Comparison of ENCODE assay signal across 8 cellular contexts in the genomic region with DNA sequence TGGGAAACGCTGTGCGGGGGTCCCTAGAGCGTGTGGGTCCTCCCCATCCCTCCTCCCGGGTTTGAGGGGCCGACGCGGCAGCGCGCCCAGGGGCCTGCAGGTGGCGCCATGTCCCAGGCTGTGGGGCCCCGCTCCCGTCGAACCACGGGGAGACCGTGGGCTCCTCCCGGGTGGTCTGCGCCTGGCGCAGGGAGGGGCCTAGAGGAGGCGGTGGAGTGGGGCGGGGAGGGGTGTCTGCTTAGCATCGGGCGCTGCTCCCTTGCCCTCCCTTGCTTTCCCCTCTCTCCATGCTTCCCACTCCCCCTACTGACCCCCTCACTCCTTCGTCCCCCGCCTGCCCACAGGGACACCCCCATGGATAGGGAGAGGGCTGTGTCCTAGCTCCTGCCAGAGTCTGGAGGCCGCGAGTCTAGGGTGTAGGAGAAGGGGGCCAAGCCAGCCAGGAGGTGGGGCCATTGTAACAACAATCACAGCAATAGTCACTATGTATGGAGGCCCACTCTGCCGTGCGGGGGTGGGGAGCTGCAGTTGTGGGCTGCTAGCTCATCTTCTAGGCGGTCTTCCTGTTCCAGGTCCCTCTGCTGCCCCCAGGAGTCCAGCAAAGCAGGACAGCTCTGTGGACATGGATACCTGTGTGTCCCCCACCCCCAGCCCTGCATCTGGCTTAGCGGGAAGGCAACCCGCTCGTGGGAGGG. TPM values are rescaled to one million over a fixed set of nuclear protein-coding genes. Genes with fewer than 3 reads are reported as not detected.
DNase-seq lines count a peak whose midpoint lies in the region; ATAC-seq, FAIRE-seq and TF ChIP-seq lines count a peak whose summit lies in the region.

No MANE protein-coding gene starts in this region.

- no peaks in the 10 kb centered on the region for H3K27me3 ChIP-seq in HUES64 (ENCODE audit: insufficient read depth, low read length)
- H3K27me3 ChIP-seq in mammary epithelial cell (ENCODE audit: insufficient read depth, low read length), result no peaks in the 10 kb centered on the region

- CTCF ChIA-PET in mammary epithelial cell (lab: Charles Lee; ENCODE audit: low non-redundant PET), result interaction anchor here (0.6 to 1.1 kb wide), 5 partner anchors 16 to 267 kb away, joined by 3 to 7 read pairs (median 5); no protein-coding TSS in a partner anchor

- H3K9me3 ChIP-seq in HUES64 (ENCODE audit: insufficient read depth, low read depth, low read length) (no peaks in the 10 kb centered on the region), mammary epithelial cell (replicated peaks; ENCODE audit: insufficient read depth, low read length) (no peaks in the 10 kb centered on the region), kidney (ENCODE audit: control insufficient read depth in 1 of 2, low read length in 2 of 2) (no peaks in the 10 kb centered on the region)

- peak; percentile 83 for DNase-seq in EH (ENCODE audit: low read depth)
- peak; percentile 25 for DNase-seq in T1000 (lab: John Stamatoyannopoulos, UW)
- DNase-seq in mammary epithelial cell, result no peak
- peak; percentile 75 for DNase-seq in kidney
- DNase-seq in stimulated activated CD4-positive, alpha-beta T cell treated with anti-CD3 and anti-CD28 coated beads, Interleukin-4, amount 100 ng/mL, for 24 hours, result peak; percentile 41

- in situ Hi-C loops in mammary epithelial cell (cut with MboI; ENCODE audit: low sequenced_read_pairs in 2 of 2), result no loop called here

- no peak overlapping the region for H3K27ac ChIP-seq in HUES64 (ENCODE audit: low read depth, low read length)
- no peak overlapping the region for H3K27ac ChIP-seq in mammary epithelial cell (ENCODE audit: insufficient read depth, low read depth, low read length)
- no peak overlapping the region for H3K27ac ChIP-seq in kidney (ENCODE audit: low read depth in 2 of 2, low read length in 2 of 2)

- H2AFZ ChIP-seq in mammary epithelial cell (ENCODE audit: low read depth, low read length), result peak overlapping the region; percentile 8

- TF ChIP-seq CTCF in mammary epithelial cell (conservative IDR thresholded peaks at IDR 0.05 in 1 of 2, IDR thresholded peaks at IDR 0.05 in 1 of 2; ENCODE audit: extremely low read depth in 1 of 2, insufficient read depth in 1 of 2, low read depth in 1 of 2, low read length in 2 of 2), result peak; percentile 58 to 81
- TF ChIP-seq CTCF in kidney (IDR thresholded peaks at IDR 0.05; ENCODE audit: borderline replicate concordance, extremely low read depth, insufficient read depth), result peak; percentile 67

- H3K9ac ChIP-seq in HUES64 (ENCODE audit: low read depth, low read length) (no peak overlapping the region), mammary epithelial cell (ENCODE audit: insufficient read depth, low read length) (no peak overlapping the region), kidney (ENCODE audit: low read length in 2 of 2) (no peak overlapping the region)

- WGBS in HUES64, result 36% methylated on average over 25 of the region's 32 CpGs
- 12% methylated on average over 13 of the region's 32 CpGs for WGBS in mammary epithelial cell (ENCODE audit: low coverage, missing lambda C conversion rate)

- no peaks in the 10 kb centered on the region for H4K20me1 ChIP-seq in mammary epithelial cell (ENCODE audit: insufficient read depth, low read length)

- H3K36me3 ChIP-seq in HUES64 (ENCODE audit: insufficient read depth, low read length), result no peaks in the 10 kb centered on the region
- no peaks in the 10 kb centered on the region for H3K36me3 ChIP-seq in mammary epithelial cell (ENCODE audit: insufficient read depth, low read length)
- H3K36me3 ChIP-seq in kidney (ENCODE audit: control insufficient read depth in 1 of 2, insufficient read depth in 2 of 2, low read length in 2 of 2), result no peaks in the 10 kb centered on the region

- H3K4me2 ChIP-seq in mammary epithelial cell (ENCODE audit: insufficient read depth, low read depth, low read length), result peak overlapping the region; percentile 62

- H3K79me2 ChIP-seq in mammary epithelial cell (ENCODE audit: insufficient read depth, low read length), result no peaks in the 10 kb centered on the region

- no TSS peak for BruUV-seq in mammary epithelial cell (replicated peaks; lab: Mats Ljungman, UMichigan)

- no peak for FAIRE-seq in kidney (lab: Jason Lieb, UNC)

- dilution Hi-C loops in mammary epithelial cell (cut with HindIII; ENCODE audit: low sequenced_read_pairs), result no loop called here

- H3K4me1 ChIP-seq in HUES64 (ENCODE audit: insufficient read depth, low read length), result peaks cover 3% of the 10 kb centered on the region; the same call in 1 of the 2 replicates
- H3K4me1 ChIP-seq in mammary epithelial cell (ENCODE audit: insufficient read depth, low read length), result peaks cover 4% of the 10 kb centered on the region
- no peaks in the 10 kb centered on the region for H3K4me1 ChIP-seq in kidney (ENCODE audit: control insufficient read depth in 1 of 2, insufficient read depth in 1 of 2, low read depth in 1 of 2, low read length in 2 of 2)

- H3K4me3 ChIP-seq in HUES64 (ENCODE audit: low read length) (peak overlapping the region; percentile 38), mammary epithelial cell (replicated peaks in 1 of 3; ENCODE audit: insufficient read depth in 1 of 3, low read depth in 2 of 3, low read length in 3 of 3) (no peak overlapping the region), kidney (ENCODE audit: low read length in 2 of 2) (no peak overlapping the region)

- intact Hi-C loops in mammary epithelial cell (cut with micrococcal nuclease) (loop anchor here (1.0 to 5.0 kb wide), 3 partner anchors 52 to 206 kb away; no protein-coding TSS in a partner anchor), kidney (cut with DNase I) (loop anchor here (10.0 kb wide), 1 partner anchor 212 kb away; no protein-coding TSS in a partner anchor)

- ATAC-seq in HG03565 (IDR thresholded peaks at IDR 0.05; ENCODE audit: unreplicated experiment), result no peak
- no peak for ATAC-seq in GM21786 (IDR thresholded peaks at IDR 0.05; ENCODE audit: unreplicated experiment)

RNA-seq across cellular contexts. Expression of gene CHMP4B, which starts 51.7 kb away (rescaled TPM):
- polyA plus RNA-seq in HUES64 (2013, experiment 1 of 2), result 55.0 TPM
- polyA plus RNA-seq in HUES64 (2013, experiment 2 of 2), result 69.4 TPM
- total RNA-seq in mammary epithelial cell (10 to 100 TPM; 24.2 to 72.4 TPM), kidney (104 TPM)
- polyA plus RNA-seq in mammary epithelial cell (37.7 TPM), kidney (ENCODE audit: insufficient read depth, low read depth, low replicate concordance) (137 TPM)
- polyA minus RNA-seq in mammary epithelial cell, result 31.3 TPM
